ENCODE assay signal across 8 cellular contexts in the genomic region with DNA sequence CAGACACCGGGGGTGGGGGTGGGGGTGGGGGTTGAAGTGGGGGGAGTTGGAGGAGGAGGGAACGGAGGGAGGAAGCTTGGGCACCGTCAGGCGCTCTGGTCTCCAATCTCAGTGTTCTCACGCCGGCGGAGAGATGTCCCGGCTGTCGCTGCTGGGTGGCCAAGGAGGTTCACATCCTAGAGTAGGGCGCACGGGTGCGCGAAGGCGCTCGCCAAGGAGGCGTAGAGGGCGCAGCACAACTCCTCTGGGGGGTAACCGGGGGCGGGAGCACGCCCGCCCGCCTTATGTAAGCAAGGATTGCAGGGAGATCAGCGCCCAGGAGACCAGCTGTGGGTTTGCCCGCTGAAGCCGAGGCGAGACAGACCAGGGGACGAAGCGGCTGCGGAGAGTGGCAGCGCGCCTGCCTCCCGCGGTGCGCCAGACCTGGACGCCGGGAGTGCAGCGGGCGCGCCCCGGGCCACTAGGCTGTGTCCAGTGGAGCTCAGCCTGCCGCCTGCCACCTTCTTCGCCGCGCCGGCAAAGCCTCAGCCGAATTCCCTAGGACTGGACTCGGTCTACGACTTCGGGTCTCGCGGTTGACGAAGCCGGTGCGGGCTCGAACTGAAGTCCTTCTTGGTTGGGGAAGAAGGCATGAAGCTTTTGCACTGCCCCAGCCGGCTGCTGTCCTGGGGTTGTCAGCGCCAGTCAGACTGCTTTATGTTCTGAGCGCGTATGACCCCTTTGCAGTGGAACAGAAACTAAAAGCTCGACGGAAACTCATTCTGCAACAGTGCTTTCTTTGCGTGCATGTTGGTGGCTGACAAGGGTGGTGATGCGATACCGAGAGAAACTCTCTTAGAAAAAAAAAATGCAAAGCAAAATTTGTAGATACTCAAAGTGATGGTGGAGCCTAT. TPM values are rescaled to one million over a fixed set of nuclear protein-coding genes. Genes with fewer than 3 reads are reported as not detected.
DNase-seq lines count a peak whose midpoint lies in the region; ATAC-seq and TF ChIP-seq lines count a peak whose summit lies in the region.

No MANE protein-coding gene starts in this region.

- peak overlapping the region; percentile 52 for H3K23ac ChIP-seq in mesendoderm (ENCODE audit: low read length)

- H3K56ac ChIP-seq in mesendoderm (ENCODE audit: low read length) = peak overlapping the region; percentile 82

- in situ Hi-C loops in ACHN (cut with HindIII; ENCODE audit: low pct_ligation_motif_present, low pct_unique_long_range_greater_than_20kb, low sequenced_read_pairs) = no loop called here

- no peak overlapping the region for H2BK5ac ChIP-seq in mesendoderm (ENCODE audit: low read length)

- H3K79me2 ChIP-seq in mesendoderm (ENCODE audit: control insufficient read depth, insufficient read depth, low read length) = no peaks in the 10 kb centered on the region

- no peak overlapping the region for H2AK5ac ChIP-seq in mesendoderm (ENCODE audit: low read length)

- H3K27me3 ChIP-seq in endocrine pancreas (ENCODE audit: control insufficient read depth, insufficient read depth, low read length) (no peaks in the 10 kb centered on the region), mesendoderm (ENCODE audit: insufficient read depth, low read length, poor library complexity) (peaks cover 3% of the 10 kb centered on the region), thymus (ENCODE audit: control insufficient read depth, insufficient read depth) (peaks cover 29% of the 10 kb centered on the region)

- no peak overlapping the region for H2BK15ac ChIP-seq in mesendoderm (replicated peaks; ENCODE audit: low read depth)

- no peak overlapping the region for H2BK120ac ChIP-seq in mesendoderm (ENCODE audit: low read depth, low read length)

- H3K36me3 ChIP-seq in endocrine pancreas (ENCODE audit: control insufficient read depth, insufficient read depth, low read length) = no peaks in the 10 kb centered on the region
- no peaks in the 10 kb centered on the region for H3K36me3 ChIP-seq in mesendoderm (ENCODE audit: control insufficient read depth, insufficient read depth, low read length)
- H3K36me3 ChIP-seq in thymus (ENCODE audit: control insufficient read depth, insufficient read depth) = no peaks in the 10 kb centered on the region

- DNase-seq in ACHN = peak; percentile 3
- peak; percentile 53 for DNase-seq in mesendoderm
- no peak for DNase-seq in DMS153 treated with DMSO at 0.1 percent for 48 hours (lab: John Stamatoyannopoulos, UW; ENCODE audit: unreplicated experiment)

- H3K4me3 ChIP-seq in endocrine pancreas (ENCODE audit: control insufficient read depth, insufficient read depth, low read length) (peak overlapping the region; percentile 92), mesendoderm (ENCODE audit: low read length) (peak overlapping the region; percentile 43), thymus (ENCODE audit: low read length) (peak overlapping the region; percentile 56)

- no peaks in the 10 kb centered on the region for H3K4me1 ChIP-seq in endocrine pancreas (ENCODE audit: control insufficient read depth, insufficient read depth, low read length)
- H3K4me1 ChIP-seq in mesendoderm (ENCODE audit: control insufficient read depth, low read depth, low read length) = no peaks in the 10 kb centered on the region
- H3K4me1 ChIP-seq in thymus (ENCODE audit: control insufficient read depth, insufficient read depth, low read length) = no peaks in the 10 kb centered on the region

- H3K27ac ChIP-seq in mesendoderm (ENCODE audit: low read depth, low read length) = no peak overlapping the region
- H3K27ac ChIP-seq in thymus (ENCODE audit: low read depth) = no peak overlapping the region

- H3K9me3 ChIP-seq in endocrine pancreas (ENCODE audit: control insufficient read depth, low read length) = no peaks in the 10 kb centered on the region
- no peaks in the 10 kb centered on the region for H3K9me3 ChIP-seq in thymus (ENCODE audit: control insufficient read depth)

- H3K9ac ChIP-seq in endocrine pancreas (ENCODE audit: control insufficient read depth, insufficient read depth, low read length) = peak overlapping the region; percentile 68
- H3K9ac ChIP-seq in mesendoderm (ENCODE audit: low read length) = peak overlapping the region; percentile 56

- H4K5ac ChIP-seq in mesendoderm (ENCODE audit: low read length) = no peak overlapping the region

- ATAC-seq in GM18511 (IDR thresholded peaks at IDR 0.05; ENCODE audit: unreplicated experiment) = peak; percentile 96
- peak; percentile 98 for ATAC-seq in HG02973 (IDR thresholded peaks at IDR 0.05; ENCODE audit: unreplicated experiment)
- ATAC-seq in SK-N-SH treated with all-trans-retinoic acid at 6 μM for 48 hours = peak; percentile 53

- no peak overlapping the region for H4K8ac ChIP-seq in mesendoderm (ENCODE audit: low read depth, low read length)

- no peak overlapping the region for H3K4ac ChIP-seq in mesendoderm (ENCODE audit: low read depth, low read length)

- H3K79me1 ChIP-seq in mesendoderm (ENCODE audit: low read length) = no peaks in the 10 kb centered on the region

- peak overlapping the region; percentile 88 for H3K4me2 ChIP-seq in mesendoderm (ENCODE audit: low read length)

- peak overlapping the region; percentile 15 for H3K18ac ChIP-seq in mesendoderm (ENCODE audit: low read length)

- WGBS in mesendoderm (ENCODE audit: extremely low coverage, insufficient coverage, low lambda C conversion rate) = no CpG with 5 or more reads among the region's 64 CpGs
- under 1% methylated on average over 64 of the region's 64 CpGs for WGBS in thymus

TF ChIP-seq in SK-N-SH treated with all-trans-retinoic acid at 6 μM for 48 hours, 23 proteins besides CTCF, POLR2A, EP300 and RAD21:
- TF ChIP-seq ARNTL (CRISPR knock-in tag; IDR thresholded peaks at IDR 0.05; ENCODE audit: borderline replicate concordance, low read depth) (no peak), ZNF70 (CRISPR knock-in tag; IDR thresholded peaks at IDR 0.05) (no peak)
- TF ChIP-seq, protein P1, sequence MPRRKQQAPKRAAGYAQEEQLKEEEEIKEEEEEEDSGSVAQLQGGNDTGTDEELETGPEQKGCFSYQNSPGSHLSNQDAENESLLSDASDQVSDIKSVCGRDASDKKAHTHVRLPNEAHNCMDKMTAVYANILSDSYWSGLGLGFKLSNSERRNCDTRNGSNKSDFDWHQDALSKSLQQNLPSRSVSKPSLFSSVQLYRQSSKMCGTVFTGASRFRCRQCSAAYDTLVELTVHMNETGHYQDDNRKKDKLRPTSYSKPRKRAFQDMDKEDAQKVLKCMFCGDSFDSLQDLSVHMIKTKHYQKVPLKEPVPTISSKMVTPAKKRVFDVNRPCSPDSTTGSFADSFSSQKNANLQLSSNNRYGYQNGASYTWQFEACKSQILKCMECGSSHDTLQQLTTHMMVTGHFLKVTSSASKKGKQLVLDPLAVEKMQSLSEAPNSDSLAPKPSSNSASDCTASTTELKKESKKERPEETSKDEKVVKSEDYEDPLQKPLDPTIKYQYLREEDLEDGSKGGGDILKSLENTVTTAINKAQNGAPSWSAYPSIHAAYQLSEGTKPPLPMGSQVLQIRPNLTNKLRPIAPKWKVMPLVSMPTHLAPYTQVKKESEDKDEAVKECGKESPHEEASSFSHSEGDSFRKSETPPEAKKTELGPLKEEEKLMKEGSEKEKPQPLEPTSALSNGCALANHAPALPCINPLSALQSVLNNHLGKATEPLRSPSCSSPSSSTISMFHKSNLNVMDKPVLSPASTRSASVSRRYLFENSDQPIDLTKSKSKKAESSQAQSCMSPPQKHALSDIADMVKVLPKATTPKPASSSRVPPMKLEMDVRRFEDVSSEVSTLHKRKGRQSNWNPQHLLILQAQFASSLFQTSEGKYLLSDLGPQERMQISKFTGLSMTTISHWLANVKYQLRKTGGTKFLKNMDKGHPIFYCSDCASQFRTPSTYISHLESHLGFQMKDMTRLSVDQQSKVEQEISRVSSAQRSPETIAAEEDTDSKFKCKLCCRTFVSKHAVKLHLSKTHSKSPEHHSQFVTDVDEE (CRISPR knock-in tag; IDR thresholded peaks at IDR 0.05) = no peak

RNA-seq across cellular contexts. Expression of a gene that starts 0.7 kb away (rescaled TPM):
- polyA plus RNA-seq in mesendoderm (2013, experiment 1 of 2) = 0.29 TPM
- polyA plus RNA-seq in mesendoderm (2013, experiment 2 of 2) = 0.29 TPM
- polyA plus RNA-seq in thymus = 0.98 TPM
